In the genomic region with DNA sequence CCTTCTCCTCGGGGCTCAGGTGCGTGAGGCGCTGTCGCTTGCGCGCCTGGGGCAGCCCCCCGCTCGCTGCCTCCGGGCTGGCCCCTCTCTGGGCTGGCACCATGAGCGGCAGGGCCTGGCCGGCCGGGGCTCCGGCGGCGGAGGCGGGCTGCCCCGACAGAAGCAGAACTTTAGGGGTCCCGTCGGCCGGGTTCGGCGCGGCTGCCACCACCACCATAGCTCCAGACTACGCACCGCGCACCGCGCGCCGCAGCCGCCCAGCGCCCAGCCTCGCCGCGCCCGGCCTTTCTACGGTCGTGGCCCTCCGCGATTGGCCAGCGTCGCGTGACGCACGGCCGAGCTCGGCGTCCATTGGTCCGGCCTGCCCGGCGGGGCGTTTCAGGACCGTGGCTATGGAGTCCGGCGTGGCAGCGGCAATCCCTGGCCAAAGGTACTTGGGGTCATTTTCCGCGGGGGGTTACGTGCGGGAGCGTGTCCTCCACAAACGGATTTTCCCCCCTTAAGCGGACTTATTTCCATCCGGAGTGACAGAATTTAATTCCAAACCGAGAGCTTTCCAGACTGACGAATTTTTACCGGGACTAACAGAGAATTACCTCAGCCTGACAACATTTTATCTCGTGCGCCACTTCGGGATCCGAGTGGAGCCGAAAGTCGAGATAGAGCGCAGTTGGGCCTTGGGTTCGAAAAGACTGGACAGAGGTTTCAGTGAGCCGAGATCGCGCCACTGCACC, we compare ENCODE assay signal across 1 cellular context.
TF ChIP-seq lines count a peak whose summit lies in the region.

A gene (minus strand): TSS at position 262 of the 734 bp plus-strand sequence.

TF ChIP-seq in HEK293, 187 proteins besides CTCF, POLR2A, EP300 and RAD21 (continued from another document and continues in another):
- TF ChIP-seq, protein P1, sequence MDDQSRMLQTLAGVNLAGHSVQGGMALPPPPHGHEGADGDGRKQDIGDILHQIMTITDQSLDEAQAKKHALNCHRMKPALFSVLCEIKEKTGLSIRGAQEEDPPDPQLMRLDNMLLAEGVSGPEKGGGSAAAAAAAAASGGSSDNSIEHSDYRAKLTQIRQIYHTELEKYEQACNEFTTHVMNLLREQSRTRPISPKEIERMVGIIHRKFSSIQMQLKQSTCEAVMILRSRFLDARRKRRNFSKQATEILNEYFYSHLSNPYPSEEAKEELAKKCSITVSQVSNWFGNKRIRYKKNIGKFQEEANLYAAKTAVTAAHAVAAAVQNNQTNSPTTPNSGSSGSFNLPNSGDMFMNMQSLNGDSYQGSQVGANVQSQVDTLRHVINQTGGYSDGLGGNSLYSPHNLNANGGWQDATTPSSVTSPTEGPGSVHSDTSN (CRISPR knock-in tag; IDR thresholded peaks at IDR 0.05) = 0 out of 2 replicates have a peak, but pooled peaks have one; percentile 35
- TF ChIP-seq ZNF785 (tag by site-specific recombination; IDR thresholded peaks at IDR 0.05) = no peak
- TF ChIP-seq, protein P2, sequence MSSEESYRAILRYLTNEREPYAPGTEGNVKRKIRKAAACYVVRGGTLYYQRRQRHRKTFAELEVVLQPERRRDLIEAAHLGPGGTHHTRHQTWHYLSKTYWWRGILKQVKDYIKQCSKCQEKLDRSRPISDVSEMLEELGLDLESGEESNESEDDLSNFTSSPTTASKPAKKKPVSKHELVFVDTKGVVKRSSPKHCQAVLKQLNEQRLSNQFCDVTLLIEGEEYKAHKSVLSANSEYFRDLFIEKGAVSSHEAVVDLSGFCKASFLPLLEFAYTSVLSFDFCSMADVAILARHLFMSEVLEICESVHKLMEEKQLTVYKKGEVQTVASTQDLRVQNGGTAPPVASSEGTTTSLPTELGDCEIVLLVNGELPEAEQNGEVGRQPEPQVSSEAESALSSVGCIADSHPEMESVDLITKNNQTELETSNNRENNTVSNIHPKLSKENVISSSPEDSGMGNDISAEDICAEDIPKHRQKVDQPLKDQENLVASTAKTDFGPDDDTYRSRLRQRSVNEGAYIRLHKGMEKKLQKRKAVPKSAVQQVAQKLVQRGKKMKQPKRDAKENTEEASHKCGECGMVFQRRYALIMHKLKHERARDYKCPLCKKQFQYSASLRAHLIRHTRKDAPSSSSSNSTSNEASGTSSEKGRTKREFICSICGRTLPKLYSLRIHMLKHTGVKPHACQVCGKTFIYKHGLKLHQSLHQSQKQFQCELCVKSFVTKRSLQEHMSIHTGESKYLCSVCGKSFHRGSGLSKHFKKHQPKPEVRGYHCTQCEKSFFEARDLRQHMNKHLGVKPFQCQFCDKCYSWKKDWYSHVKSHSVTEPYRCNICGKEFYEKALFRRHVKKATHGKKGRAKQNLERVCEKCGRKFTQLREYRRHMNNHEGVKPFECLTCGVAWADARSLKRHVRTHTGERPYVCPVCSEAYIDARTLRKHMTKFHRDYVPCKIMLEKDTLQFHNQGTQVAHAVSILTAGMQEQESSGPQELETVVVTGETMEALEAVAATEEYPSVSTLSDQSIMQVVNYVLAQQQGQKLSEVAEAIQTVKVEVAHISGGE (tag by site-specific recombination; conservative IDR thresholded peaks at IDR 0.05; ENCODE audit: low read depth) = peak; percentile 20; the same call in 1 of the 2 replicates
- TF ChIP-seq ZNF548 (tag by site-specific recombination; IDR thresholded peaks at IDR 0.05) = no peak
- TF ChIP-seq, protein P3, sequence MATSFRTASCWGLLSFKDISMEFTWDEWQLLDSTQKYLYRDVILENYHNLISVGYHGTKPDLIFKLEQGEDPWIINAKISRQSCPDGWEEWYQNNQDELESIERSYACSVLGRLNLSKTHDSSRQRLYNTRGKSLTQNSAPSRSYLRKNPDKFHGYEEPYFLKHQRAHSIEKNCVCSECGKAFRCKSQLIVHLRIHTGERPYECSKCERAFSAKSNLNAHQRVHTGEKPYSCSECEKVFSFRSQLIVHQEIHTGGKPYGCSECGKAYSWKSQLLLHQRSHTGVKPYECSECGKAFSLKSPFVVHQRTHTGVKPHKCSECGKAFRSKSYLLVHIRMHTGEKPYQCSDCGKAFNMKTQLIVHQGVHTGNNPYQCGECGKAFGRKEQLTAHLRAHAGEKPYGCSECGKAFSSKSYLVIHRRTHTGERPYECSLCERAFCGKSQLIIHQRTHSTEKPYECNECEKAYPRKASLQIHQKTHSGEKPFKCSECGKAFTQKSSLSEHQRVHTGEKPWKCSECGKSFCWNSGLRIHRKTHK (tag by site-specific recombination; IDR thresholded peaks at IDR 0.05) = no peak
- no peak for TF ChIP-seq SP3 (tag by site-specific recombination; IDR thresholded peaks at IDR 0.05)
- TF ChIP-seq, protein P4, sequence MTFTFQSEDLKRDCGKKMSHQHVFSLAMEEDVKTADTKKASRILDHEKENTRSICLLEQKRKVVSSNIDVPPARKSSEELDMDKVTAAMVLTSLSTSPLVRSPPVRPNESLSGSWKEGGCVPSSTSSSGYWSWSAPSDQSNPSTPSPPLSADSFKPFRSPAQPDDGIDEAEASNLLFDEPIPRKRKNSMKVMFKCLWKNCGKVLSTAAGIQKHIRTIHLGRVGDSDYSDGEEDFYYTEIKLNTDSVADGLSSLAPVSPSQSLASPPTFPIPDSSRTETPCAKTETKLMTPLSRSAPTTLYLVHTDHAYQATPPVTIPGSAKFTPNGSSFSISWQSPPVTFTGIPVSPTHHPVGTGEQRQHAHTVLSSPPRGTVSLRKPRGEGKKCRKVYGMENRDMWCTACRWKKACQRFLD (tag by site-specific recombination; IDR thresholded peaks at IDR 0.05) = no peak
- TF ChIP-seq BCL11A (tag by site-specific recombination; IDR thresholded peaks at IDR 0.05; ENCODE audit: low read depth) = peak; percentile 44; the same call in 1 of the 2 replicates
- TF ChIP-seq, protein P5, sequence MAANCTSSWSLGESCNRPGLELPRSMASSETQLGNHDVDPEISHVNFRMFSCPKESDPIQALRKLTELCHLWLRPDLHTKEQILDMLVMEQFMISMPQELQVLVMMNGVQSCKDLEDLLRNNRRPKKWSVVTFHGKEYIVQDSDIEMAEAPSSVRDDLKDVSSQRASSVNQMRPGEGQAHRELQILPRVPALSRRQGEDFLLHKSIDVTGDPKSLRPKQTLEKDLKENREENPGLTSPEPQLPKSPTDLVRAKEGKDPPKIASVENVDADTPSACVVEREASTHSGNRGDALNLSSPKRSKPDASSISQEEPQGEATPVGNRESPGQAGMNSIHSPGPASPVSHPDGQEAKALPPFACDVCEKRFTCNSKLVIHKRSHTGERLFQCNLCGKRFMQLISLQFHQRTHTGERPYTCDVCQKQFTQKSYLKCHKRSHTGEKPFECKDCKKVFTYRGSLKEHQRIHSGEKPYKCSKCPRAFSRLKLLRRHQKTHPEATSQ (tag by site-specific recombination; IDR thresholded peaks at IDR 0.05) = no peak
- no peak for TF ChIP-seq ZNF37A (tag by site-specific recombination; IDR thresholded peaks at IDR 0.05)
- TF ChIP-seq ZBTB8A (tag by site-specific recombination; IDR thresholded peaks at IDR 0.05) = peak; percentile 70
- TF ChIP-seq, protein P6, sequence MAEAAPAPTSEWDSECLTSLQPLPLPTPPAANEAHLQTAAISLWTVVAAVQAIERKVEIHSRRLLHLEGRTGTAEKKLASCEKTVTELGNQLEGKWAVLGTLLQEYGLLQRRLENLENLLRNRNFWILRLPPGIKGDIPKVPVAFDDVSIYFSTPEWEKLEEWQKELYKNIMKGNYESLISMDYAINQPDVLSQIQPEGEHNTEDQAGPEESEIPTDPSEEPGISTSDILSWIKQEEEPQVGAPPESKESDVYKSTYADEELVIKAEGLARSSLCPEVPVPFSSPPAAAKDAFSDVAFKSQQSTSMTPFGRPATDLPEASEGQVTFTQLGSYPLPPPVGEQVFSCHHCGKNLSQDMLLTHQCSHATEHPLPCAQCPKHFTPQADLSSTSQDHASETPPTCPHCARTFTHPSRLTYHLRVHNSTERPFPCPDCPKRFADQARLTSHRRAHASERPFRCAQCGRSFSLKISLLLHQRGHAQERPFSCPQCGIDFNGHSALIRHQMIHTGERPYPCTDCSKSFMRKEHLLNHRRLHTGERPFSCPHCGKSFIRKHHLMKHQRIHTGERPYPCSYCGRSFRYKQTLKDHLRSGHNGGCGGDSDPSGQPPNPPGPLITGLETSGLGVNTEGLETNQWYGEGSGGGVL (tag by site-specific recombination; IDR thresholded peaks at IDR 0.05) = no peak
- TF ChIP-seq ZNF302 (tag by site-specific recombination; IDR thresholded peaks at IDR 0.05; ENCODE audit: low read depth) = no peak
- TF ChIP-seq ZNF560 (tag by site-specific recombination; IDR thresholded peaks at IDR 0.05; ENCODE audit: borderline replicate concordance) = no peak
- TF ChIP-seq ZBTB21 (tag by site-specific recombination; IDR thresholded peaks at IDR 0.05) = 0 out of 2 replicates have a peak, but pooled peaks have one; percentile 12
- peak; percentile 73 for TF ChIP-seq YY2 (tag by site-specific recombination; IDR thresholded peaks at IDR 0.05)
- TF ChIP-seq HOXA7 (CRISPR knock-in tag; IDR thresholded peaks at IDR 0.05; ENCODE audit: borderline replicate concordance) = no peak
- no peak for TF ChIP-seq ZNF404 (tag by site-specific recombination; IDR thresholded peaks at IDR 0.05)
- TF ChIP-seq ZNF76 (tag by site-specific recombination; IDR thresholded peaks at IDR 0.05; ENCODE audit: borderline replicate concordance, low read depth) = no peak
- TF ChIP-seq ZNF629 (tag by site-specific recombination; IDR thresholded peaks at IDR 0.05) = 0 out of 2 replicates have a peak, but pooled peaks have one; percentile 36
- no peak for TF ChIP-seq ZNF510 (tag by site-specific recombination; IDR thresholded peaks at IDR 0.05; ENCODE audit: insufficient replicate concordance)
- TF ChIP-seq TCF7L2 (IDR thresholded peaks at IDR 0.05; ENCODE audit: borderline replicate concordance, low read depth, low read length) = no peak
- no peak for TF ChIP-seq ZFP3 (tag by site-specific recombination; IDR thresholded peaks at IDR 0.05; ENCODE audit: low read depth)
- TF ChIP-seq ZNF501 (tag by site-specific recombination; IDR thresholded peaks at IDR 0.05) = 0 out of 2 replicates have a peak, but pooled peaks have one; percentile 49
- TF ChIP-seq ZNF558 (tag by site-specific recombination; IDR thresholded peaks at IDR 0.05) = no peak
- TF ChIP-seq ZNF24 (tag by site-specific recombination; IDR thresholded peaks at IDR 0.05) = 0 out of 2 replicates have a peak, but pooled peaks have one; percentile 35
- TF ChIP-seq MEIS1 (CRISPR knock-in tag; IDR thresholded peaks at IDR 0.05; ENCODE audit: borderline replicate concordance) = no peak
- TF ChIP-seq ZNF585B (tag by site-specific recombination; IDR thresholded peaks at IDR 0.05) = no peak; the same call in 1 of the 2 replicates
- no peak for TF ChIP-seq ZNF843 (tag by site-specific recombination; IDR thresholded peaks at IDR 0.05)
- TF ChIP-seq HOXD13 (CRISPR knock-in tag; IDR thresholded peaks at IDR 0.05; ENCODE audit: borderline replicate concordance) = no peak
- TF ChIP-seq ZNF140 (tag by site-specific recombination; IDR thresholded peaks at IDR 0.05) = no peak
- TF ChIP-seq ZNF658 (tag by site-specific recombination; IDR thresholded peaks at IDR 0.05) = no peak
- TF ChIP-seq ZBTB48 (tag by site-specific recombination; IDR thresholded peaks at IDR 0.05) = no peak; the same call in 1 of the 2 replicates
- TF ChIP-seq ZNF138 (tag by site-specific recombination; IDR thresholded peaks at IDR 0.05; ENCODE audit: borderline replicate concordance) = no peak
- no peak for TF ChIP-seq ZNF654 (tag by site-specific recombination; IDR thresholded peaks at IDR 0.05; ENCODE audit: low read depth)
- no peak for TF ChIP-seq ZNF132 (tag by site-specific recombination; IDR thresholded peaks at IDR 0.05; ENCODE audit: borderline replicate concordance)
- no peak for TF ChIP-seq ZNF341 (tag by site-specific recombination; IDR thresholded peaks at IDR 0.05; ENCODE audit: low read depth)
- TF ChIP-seq ZNF600 (tag by site-specific recombination; IDR thresholded peaks at IDR 0.05) = no peak
- peak; percentile 80 for TF ChIP-seq IKZF3 (tag by site-specific recombination; IDR thresholded peaks at IDR 0.05)
- no peak for TF ChIP-seq ZNF114 (tag by site-specific recombination; IDR thresholded peaks at IDR 0.05)
- TF ChIP-seq, protein P7, sequence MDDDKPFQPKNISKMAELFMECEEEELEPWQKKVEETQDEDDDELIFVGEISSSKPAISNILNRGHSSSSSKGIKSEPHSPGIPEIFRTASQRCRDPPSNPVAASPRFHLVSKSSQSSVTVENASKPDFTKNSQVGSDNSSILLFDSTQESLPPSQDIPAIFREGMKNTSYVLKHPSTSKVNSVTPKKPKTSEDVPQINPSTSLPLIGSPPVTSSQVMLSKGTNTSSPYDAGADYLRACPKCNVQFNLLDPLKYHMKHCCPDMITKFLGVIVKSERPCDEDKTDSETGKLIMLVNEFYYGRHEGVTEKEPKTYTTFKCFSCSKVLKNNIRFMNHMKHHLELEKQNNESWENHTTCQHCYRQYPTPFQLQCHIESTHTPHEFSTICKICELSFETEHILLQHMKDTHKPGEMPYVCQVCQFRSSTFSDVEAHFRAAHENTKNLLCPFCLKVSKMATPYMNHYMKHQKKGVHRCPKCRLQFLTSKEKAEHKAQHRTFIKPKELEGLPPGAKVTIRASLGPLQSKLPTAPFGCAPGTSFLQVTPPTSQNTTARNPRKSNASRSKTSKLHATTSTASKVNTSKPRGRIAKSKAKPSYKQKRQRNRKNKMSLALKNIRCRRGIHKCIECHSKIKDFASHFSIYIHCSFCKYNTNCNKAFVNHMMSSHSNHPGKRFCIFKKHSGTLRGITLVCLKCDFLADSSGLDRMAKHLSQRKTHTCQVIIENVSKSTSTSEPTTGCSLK (tag by site-specific recombination; IDR thresholded peaks at IDR 0.05) = no peak
